ENCODE assay signal across 8 cellular contexts in the genomic region with DNA sequence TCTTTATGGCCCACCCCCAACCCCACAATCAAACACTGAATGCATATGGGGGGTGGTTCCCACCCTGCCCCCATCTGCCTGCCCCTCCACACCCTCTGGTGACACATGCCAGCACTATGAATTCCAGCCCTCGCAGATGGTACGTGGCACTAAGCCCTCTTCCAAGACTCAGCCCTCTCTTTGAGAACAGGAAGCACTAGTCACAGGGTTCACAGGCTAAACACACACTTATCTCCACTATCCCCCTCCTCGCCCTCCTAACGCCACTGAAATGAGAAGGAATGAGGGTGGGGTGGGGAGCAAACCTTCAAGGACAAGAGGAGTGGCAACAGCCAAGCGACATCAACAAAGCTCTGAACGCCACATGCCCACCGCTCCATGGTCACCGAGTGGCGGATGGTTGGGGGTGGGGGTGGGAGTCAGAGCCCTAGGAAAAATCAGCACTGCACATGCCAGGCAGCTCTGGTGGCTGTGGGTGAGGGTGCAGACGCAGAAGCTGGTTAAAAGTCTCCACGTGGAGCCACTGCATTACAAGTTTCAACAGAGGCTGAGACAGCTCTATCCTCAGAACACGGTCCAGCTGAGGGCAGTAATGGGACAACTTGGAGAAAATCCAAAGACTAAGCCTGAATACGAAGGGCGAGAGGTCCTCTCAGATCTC. TPM values are rescaled to one million over a fixed set of nuclear protein-coding genes. Genes with fewer than 3 reads are reported as not detected.
DNase-seq lines count a peak whose midpoint lies in the region; FAIRE-seq and TF ChIP-seq lines count a peak whose summit lies in the region.

No MANE protein-coding gene starts in this region.

- peak overlapping the region; percentile 11 for H3K4me3 Mint-ChIP-seq in osteocyte (ENCODE audit: unreplicated experiment)

- no peaks in the 10 kb centered on the region for H3K9me3 Mint-ChIP-seq in osteocyte (ENCODE audit: unreplicated experiment)

- TF ChIP-seq CTCF in foreskin fibroblast (IDR thresholded peaks at IDR 0.05; ENCODE audit: low read depth, low read length) (peak; percentile 21), osteocyte (IDR thresholded peaks at IDR 0.05) (peak; percentile 37)

- no peak for FAIRE-seq in GM12892 (lab: Jason Lieb, UNC)

- H3K27me3 Mint-ChIP-seq in osteocyte (ENCODE audit: unreplicated experiment) = no peaks in the 10 kb centered on the region

- peak overlapping the region; percentile 90 for H3K27ac Mint-ChIP-seq in osteocyte (ENCODE audit: unreplicated experiment)

- no peak for TF ChIP-seq POLR2A in GM12892 (IDR thresholded peaks at IDR 0.05; ENCODE audit: low read depth, low read length)

- H3K36me3 Mint-ChIP-seq in osteocyte (ENCODE audit: unreplicated experiment) = peaks cover 14% of the 10 kb centered on the region

- H3K4me3 ChIP-seq in foreskin fibroblast (ENCODE audit: low read depth in 1 of 2, low read length in 2 of 2) = peak overlapping the region in 1 of 2 donors; percentile 7

- DNase-seq in AG20443 (ENCODE audit: low spot score) = peak; percentile 93
- DNase-seq in SW 1271 (lab: John Stamatoyannopoulos, UW) = peak; percentile 43 to 45
- peak; percentile 97 to 98 for DNase-seq in foreskin fibroblast
- DNase-seq in osteocyte (ENCODE audit: extremely low spot score, unreplicated experiment) = no peak
- no peak for DNase-seq in activated CD4-positive, CD25-positive, alpha-beta regulatory T cell treated with anti-CD3 and anti-CD28 coated beads, Interleukin-2, amount 50 U/mL, for 72 hours
- DNase-seq in GM12892 (ENCODE audit: insufficient read length) = no peak
- no peak for DNase-seq in activated naive CD4-positive, alpha-beta T cell treated with anti-CD3 and anti-CD28 coated beads, Interleukin-2, amount 50 U/mL, for 16 hours
- no peak for DNase-seq in NCI-H187 (lab: John Stamatoyannopoulos, UW)

- peaks cover 54% of the 10 kb centered on the region for H3K4me1 Mint-ChIP-seq in osteocyte (ENCODE audit: unreplicated experiment)

RNA-seq across cellular contexts. Expression of gene TMEM184B, which starts 33.6 kb away (rescaled TPM):
- total RNA-seq in osteocyte = 88.0 and 90.5 TPM in 2 replicates
- 3.6 TPM for polyA plus RNA-seq in GM12892 (2012; ENCODE audit: missing spikeins)

RNA-seq across cellular contexts. Expression of gene MAFF, which starts 37.4 kb away (rescaled TPM):
- total RNA-seq in osteocyte = 9.9 and 17.0 TPM in 2 replicates
- polyA plus RNA-seq in GM12892 (2012; ENCODE audit: missing spikeins) = 3.5 TPM

RNA-seq across cellular contexts. Expression of gene PLA2G6, which starts 57.6 kb away (rescaled TPM):
- total RNA-seq in osteocyte = 41.6 and 48.8 TPM in 2 replicates
- polyA plus RNA-seq in GM12892 (2012; ENCODE audit: missing spikeins) = 16.3 TPM

Comparison
In these comparisons a context has a peak if more than half of its experiments do, and no peak if none do; other contexts are left out.
1. DNase-seq: peak in AG20443 (single experiment), SW 1271 (2 of 2) and foreskin fibroblast (2 of 2); none in osteocyte (single experiment), activated CD4-positive, CD25-positive, alpha-beta regulatory T cell treated with anti-CD3 and anti-CD28 coated beads, Interleukin-2, amount 50 U/mL, for 72 hours (single experiment), GM12892 (single experiment), activated naive CD4-positive, alpha-beta T cell treated with anti-CD3 and anti-CD28 coated beads, Interleukin-2, amount 50 U/mL, for 16 hours (single experiment) and NCI-H187 (0 of 2).